18 cellular contexts compared by ENCODE assay signal in the genomic region with DNA sequence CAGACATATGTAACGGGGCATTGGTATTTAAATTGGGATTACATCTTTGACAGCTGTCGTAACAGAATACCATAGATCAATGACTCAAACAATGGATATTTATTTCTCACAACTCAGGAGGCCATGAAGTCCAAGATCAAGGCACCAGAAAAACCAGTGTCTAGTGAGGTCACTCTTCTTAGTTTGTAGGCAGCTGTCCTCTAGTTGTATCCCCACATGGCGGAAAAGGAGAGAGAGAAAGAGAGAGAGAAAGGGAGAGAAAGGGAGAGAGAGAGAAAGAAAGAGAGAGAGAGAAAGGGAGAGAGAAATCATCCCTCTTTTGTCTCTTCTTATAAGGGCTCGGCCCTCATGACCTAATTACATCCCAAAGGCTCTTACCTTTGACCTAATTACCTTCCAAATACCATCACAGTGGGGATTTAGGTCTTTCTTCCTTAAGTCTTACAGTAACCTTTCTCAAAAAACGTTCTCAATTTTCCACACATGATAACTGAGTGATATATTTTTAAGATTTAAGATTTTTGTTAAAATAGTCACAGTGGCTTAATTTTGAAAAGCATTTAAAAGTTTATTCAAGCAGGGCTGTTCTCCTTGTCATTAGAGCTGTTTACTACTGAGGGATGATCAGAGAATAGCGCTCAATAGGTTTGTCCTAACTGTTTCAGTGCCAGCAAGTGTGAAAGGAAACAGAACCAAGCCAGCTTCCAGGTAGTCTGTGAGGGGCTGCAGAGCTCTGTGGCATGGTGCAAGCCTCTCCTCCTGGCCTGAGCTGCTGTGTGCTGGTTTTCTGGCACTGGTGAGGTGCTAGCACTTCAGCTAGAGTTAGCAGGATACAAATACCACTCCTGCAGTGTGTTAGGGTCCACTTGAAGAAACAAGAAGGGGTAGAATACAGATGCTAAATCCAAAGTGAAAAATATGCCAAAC.
DNase-seq lines count a peak whose midpoint lies in the region; ATAC-seq, FAIRE-seq and TF ChIP-seq lines count a peak whose summit lies in the region.
"Had no signal": no experiment of that assay in that cellular context is flagged by ENCODE, and none has a peak within 500 bp of the region (broad histone marks: within the 10 kb centered on the region; RNA-seq: fewer than 3 reads in every experiment).

No MANE protein-coding gene starts in this region.

- H2AFZ ChIP-seq in H1 (ENCODE audit: low read length): no peak overlapping the region
- no peak overlapping the region for H2AFZ ChIP-seq in mesenchymal stem cell (ENCODE audit: low read depth, low read length)

- H2BK12ac ChIP-seq in H1 (ENCODE audit: low read depth, low read length): 0 out of 2 replicates have a peak overlapping the region, but pooled peaks have one; percentile 1
- H2BK12ac ChIP-seq in mesenchymal stem cell (ENCODE audit: low read length in 2 of 2): no peak overlapping the region

- peak overlapping the region; percentile 61 for H3K4me2 ChIP-seq in H1 (ENCODE audit: insufficient read depth in 1 of 2, low read depth in 2 of 2, low read length in 2 of 2)
- H3K4me2 ChIP-seq in mesenchymal stem cell (ENCODE audit: low read length, poor library complexity, severe bottlenecking): no peak overlapping the region
- H3K4me2 ChIP-seq: KMS-11 had no signal

- intact Hi-C loops in Right ventricle myocardium superior (cut with DNase I): no loop called here
- intact Hi-C loops in left ventricle myocardium inferior (cut with micrococcal nuclease): no loop called here

- peak overlapping the region; percentile 41; the same call in 1 of the 2 replicates for H2BK5ac ChIP-seq in H1 (ENCODE audit: low read depth, low read length)
- H2BK5ac ChIP-seq in mesenchymal stem cell (ENCODE audit: low read depth, low read length, poor library complexity, severe bottlenecking): no peak overlapping the region

- no peak overlapping the region; a peak in 1 of 7 replicates for H3K9ac ChIP-seq in H1 (replicated peaks in 1 of 4; ENCODE audit: extremely low read depth in 1 of 4, low read depth in 3 of 4, low read length in 3 of 4)
- no peak overlapping the region for H3K9ac ChIP-seq in mesenchymal stem cell (ENCODE audit: low read length)
- H3K9ac ChIP-seq: KMS-11 had no signal

- POLR2A ChIA-PET in H1 (lab: Charles Lee; ENCODE audit: partially characterized antibody): no interaction called here

- TF ChIP-seq EP300 in H1 (IDR thresholded peaks at IDR 0.05; ENCODE audit: borderline replicate concordance in 1 of 2, low read depth in 2 of 2, low read length in 2 of 2): no peak

- H3K18ac ChIP-seq in H1 (ENCODE audit: extremely low read depth, low read length) (no peak overlapping the region), mesenchymal stem cell (ENCODE audit: low read depth in 1 of 2, low read length in 2 of 2) (no peak overlapping the region)

- TF ChIP-seq CTCF in left ventricle myocardium inferior (IDR thresholded peaks at IDR 0.05; ENCODE audit: borderline replicate concordance) (no peak), H1 (IDR thresholded peaks at IDR 0.05; ENCODE audit: control extremely low read depth in 1 of 3, insufficient read depth in 1 of 3, low read depth in 1 of 3, low read length in 3 of 3) (no peak)

- H3K23ac ChIP-seq in H1 (ENCODE audit: insufficient read length): no peak overlapping the region
- H3K23ac ChIP-seq in mesenchymal stem cell (ENCODE audit: low read length in 2 of 2): no peak overlapping the region

- H3K79me1 ChIP-seq in H1 (ENCODE audit: low read depth, low read length) (no peaks in the 10 kb centered on the region), mesenchymal stem cell (replicated peaks; ENCODE audit: low read length, poor library complexity, severe bottlenecking) (no peaks in the 10 kb centered on the region)

- no peak for TF ChIP-seq POLR2A in H1 (IDR thresholded peaks at IDR 0.05; ENCODE audit: control extremely low read depth in 1 of 2, low read depth in 2 of 2, low read length in 2 of 2)

- H3K79me2 ChIP-seq in H1 (ENCODE audit: control insufficient read depth in 1 of 2, insufficient read depth in 2 of 2, low read length in 2 of 2): no peaks in the 10 kb centered on the region

- peak overlapping the region; percentile 0; the same call in 1 of the 2 replicates for H2BK20ac ChIP-seq in H1 (ENCODE audit: low read length)

- ATAC-seq in Right ventricle myocardium superior (ENCODE audit: poor library complexity): peak; percentile 59

- H4K91ac ChIP-seq in H1 (replicated peaks; ENCODE audit: insufficient read length, low read length) (no peak overlapping the region), mesenchymal stem cell (ENCODE audit: low read length) (peak overlapping the region; percentile 39)

- DNase-seq in Right ventricle myocardium superior (no peak), left ventricle myocardium inferior (no peak), H1 (ENCODE audit: low read depth in 1 of 2, low spot score in 2 of 2) (no peak), mesenchymal stem cell (no peak), NCI-H69 (lab: John Stamatoyannopoulos, UW) (no peak), NCI-H2227 (lab: John Stamatoyannopoulos, UW; ENCODE audit: unreplicated experiment) (no peak), hepatic stellate cell (ENCODE audit: low spot score) (no peak), retina (no peak)
- DNase-seq: 8988T; BE2C; CD4-positive, alpha-beta T cell; DMS53; NCI-H1048; NCI-H1436 treated with DMSO at 0.1 percent for 48 hours; NCI-H2029 treated with DMSO at 0.1 percent for 48 hours; NCI-H2171 treated with DMSO at 0.1 percent for 48 hours; SHP77 treated with DMSO at 0.1 percent for 48 hours had no signal

- H3K36me3 ChIP-seq in left ventricle myocardium inferior: no peaks in the 10 kb centered on the region
- H3K36me3 ChIP-seq in H1 (ENCODE audit: control insufficient read depth in 2 of 4, insufficient read depth in 4 of 4, low read length in 3 of 4): no peaks in the 10 kb centered on the region
- no peaks in the 10 kb centered on the region for H3K36me3 ChIP-seq in mesenchymal stem cell (ENCODE audit: control insufficient read depth in 1 of 2, insufficient read depth in 2 of 2, low read depth in 1 of 2, low read length in 2 of 2)
- H3K36me3 ChIP-seq: BE2C had no signal

- no peak overlapping the region for H2BK15ac ChIP-seq in H1 (ENCODE audit: low read length)
- no peak overlapping the region for H2BK15ac ChIP-seq in mesenchymal stem cell (ENCODE audit: low read depth, poor library complexity, severe bottlenecking)

- no peaks in the 10 kb centered on the region for H3K23me2 ChIP-seq in H1 (ENCODE audit: low read depth, low read length)

- no peak overlapping the region for H3K56ac ChIP-seq in H1 (replicated peaks; ENCODE audit: insufficient read length, low read depth, low read length)

- H3K9me3 ChIP-seq in left ventricle myocardium inferior (replicated peaks) (no peaks in the 10 kb centered on the region), H1 (ENCODE audit: insufficient read depth in 2 of 2, low read depth in 1 of 2, low read length in 1 of 2) (no peaks in the 10 kb centered on the region; a peak in 1 of 4 replicates), mesenchymal stem cell (ENCODE audit: control insufficient read depth, low read length) (no peaks in the 10 kb centered on the region)
- H3K9me3 ChIP-seq: BE2C had no signal

- peak; percentile 79 for FAIRE-seq in H1 (lab: Jason Lieb, UNC)

- H3K4ac ChIP-seq in H1 (replicated peaks; ENCODE audit: insufficient read length, low read depth, low read length) (no peak overlapping the region), mesenchymal stem cell (ENCODE audit: low read depth in 1 of 2, low read length in 2 of 2) (no peak overlapping the region)

- H2BK120ac ChIP-seq in H1 (replicated peaks; ENCODE audit: low read depth, low read length): no peak overlapping the region
- H2BK120ac ChIP-seq in mesenchymal stem cell (ENCODE audit: low read depth, low read length): no peak overlapping the region

- no peak overlapping the region for H2AK5ac ChIP-seq in H1 (ENCODE audit: low read depth, low read length)
- no peak overlapping the region for H2AK5ac ChIP-seq in mesenchymal stem cell (ENCODE audit: low read length, severe bottlenecking)

- H3K4me3 ChIP-seq in left ventricle myocardium inferior: no peak overlapping the region
- H3K4me3 ChIP-seq in H1 (ENCODE audit: extremely low read depth in 1 of 4, insufficient read depth in 2 of 4, low read depth in 3 of 4, low read length in 4 of 4): peak overlapping the region in 1 of 4 experiments; percentile 47; a peak in 4 of 8 replicates
- H3K4me3 ChIP-seq in mesenchymal stem cell (ENCODE audit: insufficient read depth in 1 of 2, low read depth in 1 of 2, low read length in 2 of 2): no peak overlapping the region

- H4K8ac ChIP-seq in H1 (ENCODE audit: extremely low read depth, insufficient read depth, low read length) (no peak overlapping the region), mesenchymal stem cell (ENCODE audit: low read length) (no peak overlapping the region)

- WGBS in H1 (ENCODE audit: extremely low coverage in 1 of 2, insufficient coverage in 1 of 2, insufficient read length in 1 of 2, insufficient replicate concordance in 2 of 2, low coverage in 1 of 2, low lambda C conversion rate in 2 of 2, missing lambda C conversion rate in 1 of 2), 2 experiments: 16% methylated on average over 6 of the region's 6 CpGs; no CpG with 5 or more reads in 1 of the 2 experiments
- 48% methylated on average over 6 of the region's 6 CpGs for WGBS in mesenchymal stem cell

- CTCF ChIA-PET in H1 (lab: Charles Lee; ENCODE audit: partially characterized antibody): interaction anchor here (1.0 to 1.1 kb wide), 2 partner anchors 9 to 17 kb away, joined by 3 to 5 read pairs; no protein-coding TSS in a partner anchor

- H3K4me1 ChIP-seq in left ventricle myocardium inferior (peaks cover 3% of the 10 kb centered on the region), H1 (replicated peaks in 1 of 4; ENCODE audit: control insufficient read depth in 3 of 4, insufficient read depth in 4 of 4, low read length in 3 of 4) (peaks cover 2 to 14% (median 6%) of the 10 kb centered on the region in 4 experiments), mesenchymal stem cell (ENCODE audit: control insufficient read depth, insufficient read depth, low read depth, low read length) (no peaks in the 10 kb centered on the region)
- H3K4me1 ChIP-seq: BE2C had no signal

- no peak overlapping the region for H3K14ac ChIP-seq in H1 (ENCODE audit: insufficient read length)
- H3K14ac ChIP-seq in mesenchymal stem cell (ENCODE audit: low read length in 2 of 2): no peak overlapping the region

- H3K27ac ChIP-seq in left ventricle myocardium inferior (replicated peaks) (no peak overlapping the region), H1 (ENCODE audit: low read depth, low read length) (peak overlapping the region; percentile 54; the same call in 1 of the 2 replicates), mesenchymal stem cell (ENCODE audit: low read length, poor library complexity, severe bottlenecking) (no peak overlapping the region)
- H3K27ac ChIP-seq: KMS-11 had no signal

- no peaks in the 10 kb centered on the region for H4K20me1 ChIP-seq in H1 (replicated peaks in 1 of 2; ENCODE audit: control insufficient read depth in 1 of 2, insufficient read depth in 2 of 2, low read length in 2 of 2)

- 0 out of 4 replicates have a peak, but pooled peaks of 1 of the 2 experiments have one; percentile 0 for TF ChIP-seq RAD21 in H1 (IDR thresholded peaks at IDR 0.05 in 1 of 2, conservative IDR thresholded peaks at IDR 0.05 in 1 of 2; ENCODE audit: low read depth in 2 of 2, low read length in 2 of 2)

- H4K5ac ChIP-seq in H1 (ENCODE audit: insufficient read length, low read depth, low read length): no peak overlapping the region

- no peaks in the 10 kb centered on the region for H3K27me3 ChIP-seq in left ventricle myocardium inferior (ENCODE audit: low read depth)
- no peaks in the 10 kb centered on the region; a peak in 1 of 7 replicates for H3K27me3 ChIP-seq in H1 (replicated peaks in 1 of 4; ENCODE audit: control insufficient read depth in 3 of 4, extremely low read depth in 1 of 4, insufficient read depth in 3 of 4, low read length in 3 of 4)
- peaks cover 0 to 4% of the 10 kb centered on the region in 2 experiments for H3K27me3 ChIP-seq in mesenchymal stem cell (ENCODE audit: control insufficient read depth in 1 of 2, insufficient read depth in 1 of 2, low read length in 2 of 2)
- H3K27me3 ChIP-seq: BE2C had no signal
